Comparison of ENCODE assay signal across 8 cellular contexts in genomic region chr1:207321790-207322530, GRCh38. TPM values are rescaled to one million over a fixed set of nuclear protein-coding genes. Genes with fewer than 3 reads are reported as not detected.
DNase-seq lines count a peak whose midpoint lies in the region; ATAC-seq, FAIRE-seq and TF ChIP-seq lines count a peak whose summit lies in the region.

No MANE protein-coding gene starts in this region.

- ATAC-seq in Panc1 (peak; percentile 63), upper lobe of left lung (ENCODE audit: low FRiP score in 2 of 2) (peak in 1 of 2 donors; percentile 25), GM18907 (IDR thresholded peaks at IDR 0.05; ENCODE audit: unreplicated experiment) (no peak)

- H3K27ac ChIP-seq in Panc1 (ENCODE audit: low read length) (peak overlapping the region; percentile 57; the same call in 1 of the 2 replicates), coronary artery (peak overlapping the region; percentile 87 to 94), upper lobe of left lung (peak overlapping the region; percentile 93 to 100 (median 98))

- TF ChIP-seq POLR2A in H54 (IDR thresholded peaks at IDR 0.05; ENCODE audit: low read depth, low read length): no peak
- TF ChIP-seq POLR2A in upper lobe of left lung (IDR thresholded peaks at IDR 0.05): peak in 1 of 4 donors; percentile 70

- H3K27me3 Mint-ChIP-seq in Calu3 (ENCODE audit: unreplicated experiment): no peaks in the 10 kb centered on the region

- TF ChIP-seq EP300 in upper lobe of left lung (IDR thresholded peaks at IDR 0.05): no peak

- peak overlapping the region; percentile 67 for H3K4me3 Mint-ChIP-seq in Calu3 (ENCODE audit: low read depth, unreplicated experiment)

- H3K36me3 ChIP-seq in Panc1 (ENCODE audit: control insufficient read depth, insufficient read depth, low read length) (peaks cover 3% of the 10 kb centered on the region), upper lobe of left lung (peaks cover 11 to 38% (median 14%) of the 10 kb centered on the region in 4 donors)

- H3K4me1 ChIP-seq in Panc1 (ENCODE audit: control insufficient read depth, insufficient read depth, low read length): no peaks in the 10 kb centered on the region; the same call in 1 of the 2 replicates
- H3K4me1 ChIP-seq in upper lobe of left lung: peaks cover 11 to 36% (median 27%) of the 10 kb centered on the region in 4 donors

- BruUV-seq in Calu3 (replicated peaks; lab: Mats Ljungman, UMichigan) (no TSS peak), Panc1 (replicated peaks; lab: Mats Ljungman, UMichigan) (no TSS peak)

- CTCF ChIA-PET in Calu3 (lab: Charles Lee): interaction anchor here (0.5 to 2.2 kb wide), 11 partner anchors 17 to 504 kb away, joined by 3 to 13 read pairs (median 4); no protein-coding TSS in a partner anchor
- CTCF ChIA-PET in Panc1 (lab: Charles Lee): no interaction called here

- WGBS in upper lobe of left lung, 2 donors: 2 to 9% methylated on average over 9 to 16 of the region's 36 CpGs

- H3K4me1 Mint-ChIP-seq in Calu3 (ENCODE audit: low read depth, unreplicated experiment): peaks cover 31% of the 10 kb centered on the region

- H3K27me3 ChIP-seq in Panc1 (ENCODE audit: control insufficient read depth, insufficient read depth, low read length): no peaks in the 10 kb centered on the region
- no peaks in the 10 kb centered on the region for H3K27me3 ChIP-seq in upper lobe of left lung

- FAIRE-seq in H54 (lab: Jason Lieb, UNC): peak; percentile 48

- H3K4me3 ChIP-seq in Panc1 (ENCODE audit: low read depth in 2 of 2, low read length in 2 of 2) (peak overlapping the region; percentile 68 to 80), coronary artery (peak overlapping the region; percentile 93), upper lobe of left lung (peak overlapping the region; percentile 53 to 92 (median 73))

- TF ChIP-seq CTCF in Calu3 (IDR thresholded peaks at IDR 0.05; ENCODE audit: unreplicated experiment) (no peak), Panc1 (IDR thresholded peaks at IDR 0.05) (no peak), coronary artery (IDR thresholded peaks at IDR 0.05) (no peak), upper lobe of left lung (IDR thresholded peaks at IDR 0.05) (peak in 2 of 6 experiments; percentile 11 to 17)

- in situ Hi-C loops in Panc1 (cut with HindIII; ENCODE audit: low pct_unique_long_range_greater_than_20kb, low sequenced_read_pairs): no loop called here

- H3K9me3 Mint-ChIP-seq in Calu3 (ENCODE audit: low read depth, unreplicated experiment): no peaks in the 10 kb centered on the region

- peaks cover 62% of the 10 kb centered on the region for H3K36me3 Mint-ChIP-seq in Calu3 (ENCODE audit: insufficient read depth, unreplicated experiment)

- H3K9me3 ChIP-seq in Panc1 (ENCODE audit: control insufficient read depth, insufficient read depth, low read depth, low read length): no peaks in the 10 kb centered on the region
- H3K9me3 ChIP-seq in upper lobe of left lung: no peaks in the 10 kb centered on the region

- no peak for DNase-seq in Calu3
- DNase-seq in H54 (ENCODE audit: insufficient read length, low spot score): no peak
- DNase-seq in Panc1 (ENCODE audit: low read depth, low spot score): no peak
- no peak for DNase-seq in coronary artery (ENCODE audit: low spot score)
- peak; percentile 36 to 38 for DNase-seq in lung microvascular endothelial cell (ENCODE audit: low read depth in 2 of 2)
- DNase-seq in upper lobe of left lung: no peak
- DNase-seq in stimulated activated CD4-positive, alpha-beta T cell treated with anti-CD3 and anti-CD28 coated beads, Interleukin-2, amount 100 ng/mL, for 48 hours: no peak

- POLR2A ChIA-PET in Panc1 (lab: Charles Lee): interaction anchor here (0.7 kb wide), 1 partner anchor 71 kb away, joined by 4 read pairs; no protein-coding TSS in a partner anchor

- peak overlapping the region; percentile 82 for H3K27ac Mint-ChIP-seq in Calu3 (ENCODE audit: unreplicated experiment)

- intact Hi-C loops in Calu3 (cut with micrococcal nuclease; ENCODE audit: unreplicated experiment) (loop anchor here (1.0 to 10.0 kb wide), 3 partner anchors 70 to 297 kb away; no protein-coding TSS in a partner anchor), Panc1 (cut with micrococcal nuclease; ENCODE audit: unreplicated experiment) (no loop called here)

RNA-seq across cellular contexts. Expression of gene CD55, which starts 0.5 kb away (rescaled TPM):
- 106 and 126 TPM in 2 replicates for total RNA-seq in Calu3 (2022)
- total RNA-seq in Panc1 (2021; ENCODE audit: unreplicated experiment): 12.1 TPM
- polyA plus RNA-seq in Panc1 (2012; ENCODE audit: insufficient read length): 11.1 TPM
- total RNA-seq in lung microvascular endothelial cell: 62.5 and 105 TPM in 2 replicates
- 100 to 1,000 TPM; 256 to 798 (median 465) TPM for total RNA-seq in upper lobe of left lung

Comparison
In these comparisons a context has a peak if more than half of its experiments do, and no peak if none do; other contexts are left out.
1. DNase-seq: peak in lung microvascular endothelial cell (2 of 2); none in Calu3 (single experiment), H54 (single experiment), Panc1 (single experiment), coronary artery (single experiment), upper lobe of left lung (0 of 2) and stimulated activated CD4-positive, alpha-beta T cell treated with anti-CD3 and anti-CD28 coated beads, Interleukin-2, amount 100 ng/mL, for 48 hours (0 of 2).
2. Peak in every context shown above with its lines, with median percentiles within 50 percentile points of each other: H3K27ac ChIP-seq and H3K4me3 ChIP-seq.